Comparison of ENCODE assay signal across 11 cellular contexts in genomic region chr16:29813644-29814562, GRCh38. TPM values are rescaled to one million over a fixed set of nuclear protein-coding genes. Genes with fewer than 3 reads are reported as not detected.
DNase-seq lines count a peak whose midpoint lies in the region; ATAC-seq and TF ChIP-seq lines count a peak whose summit lies in the region.
"Had no signal": no experiment of that assay in that cellular context is flagged by ENCODE, and none has a peak within 500 bp of the region (broad histone marks: within the 10 kb centered on the region; RNA-seq: fewer than 3 reads in every experiment).

No MANE protein-coding gene starts in this region.

- in situ Hi-C loops in gastrocnemius medialis (cut with MboI; ENCODE audit: low sequenced_read_pairs in 4 of 4), result no loop called here

- peak; percentile 12 for DNase-seq in NCI-H1436 (lab: John Stamatoyannopoulos, UW)
- no peak for DNase-seq in NCI-H1436 treated with DMSO at 0.1 percent for 48 hours (lab: John Stamatoyannopoulos, UW)
- DNase-seq in SK-N-DZ (ENCODE audit: low spot score), result peak; percentile 80
- DNase-seq in fibroblast of lung (ENCODE audit: low read depth in 2 of 2), result no peak
- DNase-seq in gastrocnemius medialis, result no peak
- no peak for DNase-seq in left lung
- no peak for DNase-seq in NOMO-1 treated with DMSO at 0.1 percent for 48 hours (lab: John Stamatoyannopoulos, UW; ENCODE audit: unreplicated experiment)
- DNase-seq: 8988T; activated naive CD8-positive, alpha-beta T cell treated with anti-CD3 and anti-CD28 coated beads, Interleukin-2, amount 10 ng/mL, durations not matched to agents 7 days and 5 days had no signal

- H3K4me3 ChIP-seq in fibroblast of lung (replicated peaks in 1 of 4; ENCODE audit: control extremely low read depth in 1 of 4, insufficient read depth in 1 of 4, low read depth in 3 of 4, low read length in 4 of 4) (peak overlapping the region in 1 of 4 experiments; percentile 77), gastrocnemius medialis (no peak overlapping the region), left lung (no peak overlapping the region)
- H3K4me3 ChIP-seq: lung had no signal

- TF ChIP-seq CTCF in fibroblast of lung (conservative IDR thresholded peaks at IDR 0.05 in 1 of 2, IDR thresholded peaks at IDR 0.05 in 1 of 2; ENCODE audit: low read depth in 1 of 2, low read length in 2 of 2) (no peak), gastrocnemius medialis (IDR thresholded peaks at IDR 0.05 in 4 of 5, conservative IDR thresholded peaks at IDR 0.05 in 1 of 5) (no peak), left lung (IDR thresholded peaks at IDR 0.05) (no peak)

- peaks cover 43% of the 10 kb centered on the region for H3K4me1 ChIP-seq in fibroblast of lung (ENCODE audit: control insufficient read depth, extremely low read depth, insufficient read depth, low read length)
- peaks cover 49 to 58% of the 10 kb centered on the region in 2 donors for H3K4me1 ChIP-seq in gastrocnemius medialis
- H3K4me1 ChIP-seq in left lung, result peaks cover 35 to 81% of the 10 kb centered on the region in 2 donors

- H3K27ac ChIP-seq in fibroblast of lung (ENCODE audit: insufficient read depth, low read length), result no peak overlapping the region
- H3K27ac ChIP-seq in gastrocnemius medialis, result peak overlapping the region in 3 of 4 donors; percentile 30 to 99 (median 96)
- peak overlapping the region in 1 of 2 donors; percentile 3 for H3K27ac ChIP-seq in left lung

- peaks cover 35% of the 10 kb centered on the region for H3K79me2 ChIP-seq in fibroblast of lung (ENCODE audit: control insufficient read depth, insufficient read depth, low read length)

- ATAC-seq in gastrocnemius medialis (no peak), left lung (no peak), GM21619 (IDR thresholded peaks at IDR 0.05; ENCODE audit: unreplicated experiment) (no peak)

- intact Hi-C loops in gastrocnemius medialis (cut with DNase I; ENCODE audit: low total_unique reads), result loop anchor here (5.0 to 10.0 kb wide), 2 partner anchors 163 to 711 kb away; partner anchors contain the start of gene ZNF768
- intact Hi-C loops in left lung (cut with DNase I), result no loop called here

- no peaks in the 10 kb centered on the region for H4K20me1 ChIP-seq in fibroblast of lung (ENCODE audit: control insufficient read depth, extremely low read depth, insufficient read depth, low read length)

- TF ChIP-seq POLR2A in gastrocnemius medialis (IDR thresholded peaks at IDR 0.05), result no peak

- H3K9me3 ChIP-seq in fibroblast of lung (ENCODE audit: control insufficient read depth, insufficient read depth, low read depth, low read length), result no peaks in the 10 kb centered on the region
- H3K9me3 ChIP-seq in gastrocnemius medialis, result no peaks in the 10 kb centered on the region
- no peaks in the 10 kb centered on the region for H3K9me3 ChIP-seq in left lung

- H3K36me3 ChIP-seq in fibroblast of lung (ENCODE audit: control insufficient read depth, insufficient read depth, low read length), result peaks cover 11% of the 10 kb centered on the region
- peaks cover 0 to 13% of the 10 kb centered on the region in 2 donors for H3K36me3 ChIP-seq in gastrocnemius medialis
- peaks cover 0 to 26% of the 10 kb centered on the region in 2 donors for H3K36me3 ChIP-seq in left lung

- H3K9ac ChIP-seq in fibroblast of lung (ENCODE audit: insufficient read depth, low read length), result no peak overlapping the region

- peak overlapping the region; percentile 95 for H3K4me2 ChIP-seq in fibroblast of lung (ENCODE audit: extremely low read depth, insufficient read depth, low read length)

- H3K27me3 ChIP-seq in fibroblast of lung (ENCODE audit: control insufficient read depth, insufficient read depth, low read length), result no peaks in the 10 kb centered on the region
- no peaks in the 10 kb centered on the region for H3K27me3 ChIP-seq in gastrocnemius medialis
- peaks cover 0 to 20% of the 10 kb centered on the region in 2 donors for H3K27me3 ChIP-seq in left lung

- H2AFZ ChIP-seq in fibroblast of lung (ENCODE audit: low read length), result no peak overlapping the region

RNA-seq across cellular contexts. Expression of gene PRRT2, which starts 1.9 kb away (rescaled TPM):
- 29.9 and 41.5 TPM in 2 replicates for polyA plus RNA-seq in SK-N-DZ (2014; cell fraction: cytosol; rRNA removed)
- polyA plus RNA-seq in SK-N-DZ (2014; cell fraction: nucleus; rRNA removed), result 231 and 327 TPM in 2 replicates
- total RNA-seq in fibroblast of lung (2.1 TPM in 2 replicates), gastrocnemius medialis (1 to 10 TPM in 1 of 4 donors, not detected in 3; 3.5 TPM), left lung (1 to 10 TPM in 1 of 2 donors, under 1 TPM in 1; 0.94 to 3.1 TPM)
- 1.3 and 2.9 TPM in 2 replicates for polyA plus RNA-seq in fibroblast of lung
- 1.9 and 3.1 TPM in 2 replicates for polyA plus RNA-seq in fibroblast of lung (2012)
- polyA minus RNA-seq in fibroblast of lung (ENCODE audit: low replicate concordance), result 5.5 and 5.9 TPM in 2 replicates

RNA-seq across cellular contexts. Expression of gene PAGR1, which starts 2.0 kb away (rescaled TPM):
- polyA plus RNA-seq in SK-N-DZ (2014; cell fraction: cytosol; rRNA removed), result 57.6 and 71.0 TPM in 2 replicates
- polyA plus RNA-seq in SK-N-DZ (2014; cell fraction: nucleus; rRNA removed), result 426 and 537 TPM in 2 replicates
- total RNA-seq in fibroblast of lung (10.7 and 12.1 TPM in 2 replicates), gastrocnemius medialis (10 to 100 TPM; 15.5 to 29.2 (median 21.7) TPM), left lung (10 to 100 TPM; 16.4 to 23.1 TPM)
- polyA plus RNA-seq in fibroblast of lung, result 10.0 and 16.2 TPM in 2 replicates
- 12.3 and 19.5 TPM in 2 replicates for polyA plus RNA-seq in fibroblast of lung (2012)
- 1.2 and 1.7 TPM in 2 replicates for polyA minus RNA-seq in fibroblast of lung (ENCODE audit: low replicate concordance)

RNA-seq across cellular contexts. Expression of gene MVP, which starts 6.4 kb away (rescaled TPM):
- polyA plus RNA-seq in SK-N-DZ (2014; cell fraction: cytosol; rRNA removed), result 24.3 and 39.4 TPM in 2 replicates
- 10.1 and 22.7 TPM in 2 replicates for polyA plus RNA-seq in SK-N-DZ (2014; cell fraction: nucleus; rRNA removed)
- 336 and 518 TPM in 2 replicates for total RNA-seq in fibroblast of lung
- polyA plus RNA-seq in fibroblast of lung, result 208 and 214 TPM in 2 replicates
- 336 and 399 TPM in 2 replicates for polyA plus RNA-seq in fibroblast of lung (2012)
- polyA minus RNA-seq in fibroblast of lung (ENCODE audit: low replicate concordance), result 1,738 and 1,898 TPM in 2 replicates
- total RNA-seq in gastrocnemius medialis, result 10 to 100 TPM; 40.3 to 77.5 (median 47.6) TPM
- 100 to 1,000 TPM; 236 to 280 TPM for total RNA-seq in left lung

RNA-seq across cellular contexts. Expression of gene MAZ, which starts 7.6 kb away (rescaled TPM):
- polyA plus RNA-seq in SK-N-DZ (2014; cell fraction: cytosol; rRNA removed), result 364 and 496 TPM in 2 replicates
- 262 and 344 TPM in 2 replicates for polyA plus RNA-seq in SK-N-DZ (2014; cell fraction: nucleus; rRNA removed)
- total RNA-seq in fibroblast of lung (131 and 136 TPM in 2 replicates), gastrocnemius medialis (100 to 1,000 TPM in 2 of 4 donors, 10 to 100 TPM in 2; 68.7 to 145 (median 96.4) TPM), left lung (100 to 1,000 TPM; 193 to 205 TPM)
- polyA plus RNA-seq in fibroblast of lung, result 68.1 and 96.6 TPM in 2 replicates
- 153 and 184 TPM in 2 replicates for polyA plus RNA-seq in fibroblast of lung (2012)
- 269 and 515 TPM in 2 replicates for polyA minus RNA-seq in fibroblast of lung (ENCODE audit: low replicate concordance)

RNA-seq across cellular contexts. Expression of gene KIF22, which starts 23.4 kb away (rescaled TPM):
- 221 and 246 TPM in 2 replicates for polyA plus RNA-seq in SK-N-DZ (2014; cell fraction: cytosol; rRNA removed)
- 679 and 767 TPM in 2 replicates for polyA plus RNA-seq in SK-N-DZ (2014; cell fraction: nucleus; rRNA removed)
- total RNA-seq in fibroblast of lung (4.4 and 17.7 TPM in 2 replicates), gastrocnemius medialis (10 to 100 TPM in 3 of 4 donors, 1 to 10 TPM in 1; 9.0 to 13.9 (median 12.8) TPM), left lung (10 to 100 TPM; 24.8 to 32.5 TPM)
- polyA plus RNA-seq in fibroblast of lung, result 12.3 and 43.3 TPM in 2 replicates
- 15.3 and 41.2 TPM in 2 replicates for polyA plus RNA-seq in fibroblast of lung (2012)
- 24.0 and 72.1 TPM in 2 replicates for polyA minus RNA-seq in fibroblast of lung (ENCODE audit: low replicate concordance)

Comparison
In these comparisons a context has a peak if more than half of its experiments do, and no peak if none do; other contexts are left out.
1. DNase-seq: peak in NCI-H1436 (single experiment) and SK-N-DZ (single experiment); none in NCI-H1436 treated with DMSO at 0.1 percent for 48 hours (single experiment), fibroblast of lung (0 of 2), gastrocnemius medialis (0 of 2), left lung (0 of 2) and NOMO-1 treated with DMSO at 0.1 percent for 48 hours (single experiment).